ENCODE assay signal across 21 cellular contexts in genomic region chr10:59388577-59388976, GRCh38. TPM values are rescaled to one million over a fixed set of nuclear protein-coding genes. Genes with fewer than 3 reads are reported as not detected.
DNase-seq lines count a peak whose midpoint lies in the region; ATAC-seq and TF ChIP-seq lines count a peak whose summit lies in the region.
"Had no signal": no experiment of that assay in that cellular context is flagged by ENCODE, and none has a peak within 500 bp of the region (broad histone marks: within the 10 kb centered on the region; RNA-seq: fewer than 3 reads in every experiment).

No MANE protein-coding gene starts in this region.

- TF ChIP-seq POLR2A in NB4 (IDR thresholded peaks at IDR 0.05; ENCODE audit: extremely low read depth, insufficient read length), result no peak
- no peak for TF ChIP-seq POLR2A in Peyer's patch (IDR thresholded peaks at IDR 0.05)

- no peaks in the 10 kb centered on the region for H3K27me3 ChIP-seq in GM23248 (replicated peaks; ENCODE audit: insufficient read depth)
- no peaks in the 10 kb centered on the region for H3K27me3 ChIP-seq in Peyer's patch
- H3K27me3 ChIP-seq: ovary, upper lobe of left lung had no signal

- peak overlapping the region; percentile 69; the same call in 1 of the 2 replicates for H2AFZ ChIP-seq in GM23248

- H3K4me3 ChIP-seq in GM23248, result no peak overlapping the region
- no peak overlapping the region for H3K4me3 ChIP-seq in NB4 (ENCODE audit: low read depth, low read length)
- H3K4me3 ChIP-seq in Peyer's patch, result no peak overlapping the region
- H3K4me3 ChIP-seq: lung, ovary, upper lobe of left lung had no signal

- in situ Hi-C loops in GM23248 (cut with MboI), result no loop called here

- peaks cover 22% of the 10 kb centered on the region for H3F3A ChIP-seq in GM23248 (ENCODE audit: insufficient read depth)

- H3K36me3 Mint-ChIP-seq in chondrocyte (ENCODE audit: low read depth), result no peaks in the 10 kb centered on the region
- no peaks in the 10 kb centered on the region for H3K36me3 Mint-ChIP-seq in progenitor cell of endocrine pancreas (ENCODE audit: insufficient read depth)

- no peaks in the 10 kb centered on the region for H4K20me1 ChIP-seq in GM23248 (ENCODE audit: insufficient read depth)

- DNase-seq in GM23248 (no peak), NB4 (ENCODE audit: low read depth) (peak; percentile 17), chondrocyte (ENCODE audit: low spot score) (no peak), progenitor cell of endocrine pancreas (ENCODE audit: low spot score, unreplicated experiment) (no peak), DMS 273 (lab: John Stamatoyannopoulos, UW; ENCODE audit: unreplicated experiment) (no peak), Peyer's patch (no peak)
- DNase-seq: activated B cell treated with CpG ODN at 0.5 μM for 24 hours; activated CD4-positive, alpha-beta memory T cell treated with anti-CD3 and anti-CD28 coated beads, Interleukin-2, amount 10 ng/mL, durations not matched to agents 7 days and 5 days; activated naive CD4-positive, alpha-beta T cell treated with anti-CD3 and anti-CD28 coated beads for 36 hours; activated T-cell treated with anti-CD3 and anti-CD28 coated beads, Interleukin-2, amount 50 U/mL, for 24 hours; anterior cingulate cortex; NCI-H1694; NCI-H2227 treated with DMSO at 0.1 percent for 48 hours; ovary; stimulated activated naive CD8-positive, alpha-beta T cell treated with anti-CD3 and anti-CD28 coated beads, Interleukin-15, Interleukin-2, amounts not matched to agents 100 U/mL and 50 U/mL, for 24 hours; T-helper 17 cell; upper lobe of left lung had no signal

- H3K4me1 ChIP-seq in GM23248 (ENCODE audit: insufficient read depth), result peaks cover 32% of the 10 kb centered on the region
- no peaks in the 10 kb centered on the region for H3K4me1 ChIP-seq in Peyer's patch
- H3K4me1 ChIP-seq: upper lobe of left lung had no signal

- WGBS in GM23248 (ENCODE audit: low coverage in 1 of 2, low lambda C conversion rate in 2 of 2, missing lambda C conversion rate in 2 of 2), 2 experiments, result 61 to 80% methylated on average over 2 of the region's 2 CpGs

- no peaks in the 10 kb centered on the region for H3K27me3 Mint-ChIP-seq in chondrocyte (ENCODE audit: low read depth)
- H3K27me3 Mint-ChIP-seq in progenitor cell of endocrine pancreas, result no peaks in the 10 kb centered on the region
- H3K27me3 Mint-ChIP-seq: activated B cell treated with CpG ODN at 0.5 μM for 24 hours; activated CD4-positive, alpha-beta memory T cell treated with anti-CD3 and anti-CD28 coated beads, Interleukin-2, amount 10 ng/mL, durations not matched to agents 7 days and 5 days; activated T-cell treated with anti-CD3 and anti-CD28 coated beads, Interleukin-2, amount 50 U/mL, for 24 hours; T-helper 17 cell had no signal

- H3K27ac Mint-ChIP-seq in chondrocyte (ENCODE audit: unreplicated experiment) (peak overlapping the region; percentile 90), progenitor cell of endocrine pancreas (no peak overlapping the region)
- H3K27ac Mint-ChIP-seq: activated B cell treated with CpG ODN at 0.5 μM for 24 hours; activated CD4-positive, alpha-beta memory T cell treated with anti-CD3 and anti-CD28 coated beads, Interleukin-2, amount 10 ng/mL, durations not matched to agents 7 days and 5 days; activated naive CD4-positive, alpha-beta T cell treated with anti-CD3 and anti-CD28 coated beads for 36 hours; activated T-cell treated with anti-CD3 and anti-CD28 coated beads, Interleukin-2, amount 50 U/mL, for 24 hours; T-helper 17 cell had no signal

- H3K9me3 Mint-ChIP-seq in chondrocyte (ENCODE audit: low read depth), result no peaks in the 10 kb centered on the region
- no peaks in the 10 kb centered on the region for H3K9me3 Mint-ChIP-seq in progenitor cell of endocrine pancreas (ENCODE audit: low read depth)
- H3K9me3 Mint-ChIP-seq: activated B cell treated with CpG ODN at 0.5 μM for 24 hours; activated CD4-positive, alpha-beta memory T cell treated with anti-CD3 and anti-CD28 coated beads, Interleukin-2, amount 10 ng/mL, durations not matched to agents 7 days and 5 days; activated naive CD4-positive, alpha-beta T cell treated with anti-CD3 and anti-CD28 coated beads for 36 hours; activated T-cell treated with anti-CD3 and anti-CD28 coated beads, Interleukin-2, amount 50 U/mL, for 24 hours had no signal

- H3K36me3 ChIP-seq in GM23248 (ENCODE audit: low read depth), result no peaks in the 10 kb centered on the region
- H3K36me3 ChIP-seq in Peyer's patch, result no peaks in the 10 kb centered on the region
- H3K36me3 ChIP-seq: ovary, upper lobe of left lung had no signal

- H3K4me1 Mint-ChIP-seq in chondrocyte (ENCODE audit: low read depth) (peaks cover 33% of the 10 kb centered on the region), progenitor cell of endocrine pancreas (ENCODE audit: low read depth) (peaks cover 1% of the 10 kb centered on the region)
- H3K4me1 Mint-ChIP-seq: activated B cell treated with CpG ODN at 0.5 μM for 24 hours; activated CD4-positive, alpha-beta memory T cell treated with anti-CD3 and anti-CD28 coated beads, Interleukin-2, amount 10 ng/mL, durations not matched to agents 7 days and 5 days; T-helper 17 cell had no signal

- no peaks in the 10 kb centered on the region for H3K79me2 ChIP-seq in GM23248 (ENCODE audit: insufficient read depth)

- no peak for ATAC-seq in HG02678 (IDR thresholded peaks at IDR 0.05; ENCODE audit: unreplicated experiment)
- ATAC-seq in GM21723 (IDR thresholded peaks at IDR 0.05; ENCODE audit: unreplicated experiment), result no peak
- ATAC-seq: stimulated activated naive CD8-positive, alpha-beta T cell treated with anti-CD3 and anti-CD28 coated beads, Interleukin-15, Interleukin-2, amounts not matched to agents 100 U/mL and 50 U/mL, for 24 hours; T-helper 17 cell had no signal

- no peak for TF ChIP-seq CTCF in NB4 (IDR thresholded peaks at IDR 0.05; ENCODE audit: low read depth, low read length)
- TF ChIP-seq CTCF in chondrocyte (IDR thresholded peaks at IDR 0.05), result no peak
- peak; percentile 17 for TF ChIP-seq CTCF in progenitor cell of endocrine pancreas (IDR thresholded peaks at IDR 0.05; ENCODE audit: unreplicated experiment)
- no peak for TF ChIP-seq CTCF in Peyer's patch (IDR thresholded peaks at IDR 0.05)

- H3K4me2 ChIP-seq in GM23248 (ENCODE audit: unreplicated experiment), result peak overlapping the region; percentile 66

- no peak overlapping the region; the same call in 1 of the 2 replicates for H3K9ac ChIP-seq in GM23248

- H3K9me3 ChIP-seq in GM23248 (ENCODE audit: low read depth) (no peaks in the 10 kb centered on the region), Peyer's patch (no peaks in the 10 kb centered on the region)
- H3K9me3 ChIP-seq: ovary, upper lobe of left lung had no signal

- H3K27ac ChIP-seq in GM23248 (peak overlapping the region; percentile 83), Peyer's patch (no peak overlapping the region)

- H3K4me3 Mint-ChIP-seq in chondrocyte (ENCODE audit: unreplicated experiment) (no peak overlapping the region), progenitor cell of endocrine pancreas (ENCODE audit: low read depth) (no peak overlapping the region)
- H3K4me3 Mint-ChIP-seq: activated B cell treated with CpG ODN at 0.5 μM for 24 hours; activated CD4-positive, alpha-beta memory T cell treated with anti-CD3 and anti-CD28 coated beads, Interleukin-2, amount 10 ng/mL, durations not matched to agents 7 days and 5 days; activated naive CD4-positive, alpha-beta T cell treated with anti-CD3 and anti-CD28 coated beads for 36 hours; activated T-cell treated with anti-CD3 and anti-CD28 coated beads, Interleukin-2, amount 50 U/mL, for 24 hours; T-helper 17 cell had no signal

- H3K9me2 ChIP-seq in GM23248 (ENCODE audit: insufficient read depth), result no peaks in the 10 kb centered on the region; the same call in 1 of the 2 replicates

RNA-seq across cellular contexts. Expression of gene FAM13C, which starts 26.2 kb away (rescaled TPM):
- total RNA-seq in GM23248 (2014; rRNA removed; shearing (Covaris generic)), result 0.51 and 0.54 TPM in 2 replicates
- polyA plus RNA-seq in GM23248 (2016; fragmentation: Nextera tagmentation; extraction: Ambion mirVana), result 0.56 and 0.80 TPM in 2 replicates
- 4.9 to 5.9 TPM (median 5.1 TPM) in 3 replicates for total RNA-seq in chondrocyte
- total RNA-seq in progenitor cell of endocrine pancreas, result 5.9 and 6.4 TPM in 2 replicates
- 10 to 100 TPM in 1 of 4 donors, 1 to 10 TPM in 3; 1.8 to 47.9 (median 5.7) TPM for total RNA-seq in Peyer's patch
- total RNA-seq: activated B cell treated with CpG ODN at 0.5 μM for 24 hours; activated CD4-positive, alpha-beta memory T cell treated with anti-CD3 and anti-CD28 coated beads, Interleukin-2, amount 10 ng/mL, durations not matched to agents 7 days and 5 days; activated naive CD4-positive, alpha-beta T cell treated with anti-CD3 and anti-CD28 coated beads for 36 hours; MCF 10A; T-helper 17 cell had no signal
